18 cellular contexts compared by ENCODE assay signal in the genomic region with DNA sequence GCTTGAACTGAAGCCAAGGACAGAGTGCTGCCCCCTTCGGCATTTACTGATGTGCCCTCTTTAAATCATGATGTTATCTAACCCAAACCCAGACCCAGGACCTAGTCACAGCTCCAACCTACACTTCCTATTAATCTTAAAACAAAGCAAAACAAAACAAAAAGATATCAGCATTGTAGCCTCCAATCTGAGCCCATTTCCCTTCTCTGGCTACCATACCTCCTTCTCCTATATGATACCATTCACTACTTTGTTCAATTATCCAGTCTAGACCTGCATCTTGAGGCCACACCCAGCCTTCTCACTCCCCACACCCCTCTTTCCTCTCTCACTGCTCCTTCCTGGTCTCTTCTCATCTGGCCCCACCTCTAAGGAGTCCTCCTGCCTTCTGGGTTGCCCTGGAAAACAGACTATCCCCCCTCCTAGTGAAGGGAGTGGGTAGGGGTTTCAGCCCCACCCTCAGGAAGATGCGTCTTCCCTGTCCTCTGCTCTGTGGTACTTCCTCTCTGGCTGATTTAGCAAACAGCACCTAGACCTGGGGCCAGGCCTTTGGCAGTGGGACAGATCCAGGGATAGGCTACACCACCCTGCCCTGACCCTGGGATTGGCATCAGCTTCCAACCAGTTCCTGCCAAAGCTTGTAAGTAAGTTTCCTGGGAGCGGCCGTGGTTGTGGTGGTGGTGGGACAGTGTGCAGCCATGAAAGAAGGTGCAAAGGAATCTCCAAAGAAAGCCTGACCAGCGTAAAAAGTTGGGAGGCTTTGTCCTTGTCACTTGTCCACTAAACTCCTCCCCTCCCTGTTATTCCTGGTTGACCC. TPM values are rescaled to one million over a fixed set of nuclear protein-coding genes. Genes with fewer than 3 reads are reported as not detected.
DNase-seq lines count a peak whose midpoint lies in the region; ATAC-seq, FAIRE-seq and TF ChIP-seq lines count a peak whose summit lies in the region.
"Had no signal": no experiment of that assay in that cellular context is flagged by ENCODE, and none has a peak within 500 bp of the region (broad histone marks: within the 10 kb centered on the region; RNA-seq: fewer than 3 reads in every experiment).

No MANE protein-coding gene starts in this region.

- peak overlapping the region; percentile 18 for H3K27ac ChIP-seq in HepG2 (ENCODE audit: extremely low read length, insufficient read depth, low read length)
- H3K27ac ChIP-seq in thyroid gland, result peak overlapping the region in 2 of 3 donors; percentile 10 to 52
- H3K27ac ChIP-seq: hepatocyte, ovary, PC-9 had no signal

- H3K9me3 ChIP-seq in HepG2 (ENCODE audit: low read length), result no peaks in the 10 kb centered on the region
- H3K9me3 ChIP-seq in thyroid gland, result no peaks in the 10 kb centered on the region
- H3K9me3 ChIP-seq: ovary had no signal

- no peak for DNase-seq in activated naive CD4-positive, alpha-beta T cell treated with anti-CD3 and anti-CD28 coated beads for 36 hours
- DNase-seq in HepG2 (ENCODE audit: low spot score), result no peak
- no peak for DNase-seq in thyroid gland
- no peak for DNase-seq in globus pallidus (ENCODE audit: low spot score)
- no peak for DNase-seq in nephron progenitor cell
- no peak for DNase-seq in HPDE6-E6E7 (ENCODE audit: extremely low spot score)
- DNase-seq: activated CD4-positive, alpha-beta T cell treated with anti-CD3 and anti-CD28 coated beads, Interleukin-2, amount 50 U/mL, for 1 hour; central memory CD4-positive, alpha-beta T cell; DMS79 treated with DMSO at 0.1 percent for 48 hours; H7; Karpas-422; NCI-H1694 treated with DMSO at 0.1 percent for 48 hours; NCI-H510A; ovary; PC-9 had no signal

- CTCF ChIA-PET in activated naive CD4-positive, alpha-beta T cell treated with anti-CD3 and anti-CD28 coated beads for 36 hours (lab: Charles Lee), result interaction anchor here (1.3 to 8.5 kb wide), 3 partner anchors 16 to 122 kb away, joined by 4 to 111 read pairs (median 5); partner anchors contain the start of genes ADCY4 and TINF2
- CTCF ChIA-PET in HepG2 (lab: Yijun Ruan, JAX; ENCODE audit: low intra/inter-chr PET ratio, low total read pairs), result no interaction called here

- POLR2A ChIA-PET in HepG2 (lab: Yijun Ruan, JAX), result interaction anchor here (1.4 to 9.3 kb wide), 4 partner anchors 7 to 72 kb away, joined by 11 to 213 read pairs (median 41); partner anchors contain the start of genes CIDEB, DHRS1, NOP9 and RABGGTA

- H3K4me1 ChIP-seq in HepG2 (ENCODE audit: insufficient read depth, low read length) (peaks cover 46% of the 10 kb centered on the region), thyroid gland (peaks cover 18 to 63% of the 10 kb centered on the region in 2 donors)

- no peak overlapping the region for H2AFZ ChIP-seq in HepG2 (ENCODE audit: low read length)
- H2AFZ ChIP-seq: hepatocyte, PC-9 had no signal

- peaks cover 63% of the 10 kb centered on the region for H3K4me1 Mint-ChIP-seq in activated naive CD4-positive, alpha-beta T cell treated with anti-CD3 and anti-CD28 coated beads, Interleukin-2, amount 50 U/mL, for 24 hours
- peaks cover 62% of the 10 kb centered on the region for H3K4me1 Mint-ChIP-seq in activated naive CD4-positive, alpha-beta T cell treated with anti-CD3 and anti-CD28 coated beads for 36 hours (ENCODE audit: low read depth)
- peaks cover 46% of the 10 kb centered on the region for H3K4me1 Mint-ChIP-seq in activated T-helper 17 cell treated with anti-CD3 and anti-CD28 coated beads, Interleukin-2, amount 50 U/mL, for 72 hours
- H3K4me1 Mint-ChIP-seq in nephron progenitor cell, result peaks cover 17% of the 10 kb centered on the region

- H3K27me3 ChIP-seq in HepG2 (ENCODE audit: control insufficient read depth in 1 of 2, insufficient read depth in 2 of 2, low read length in 2 of 2) (peaks cover 4 to 29% of the 10 kb centered on the region in 2 experiments; a peak in 3 of 5 replicates), thyroid gland (no peaks in the 10 kb centered on the region)
- H3K27me3 ChIP-seq: ovary had no signal

- in situ Hi-C loops in HepG2 (cut with HindIII; ENCODE audit: extremely low pct_ligation_motif_present, low pct_unique_long_range_greater_than_20kb), result no loop called here

- H3K36me3 ChIP-seq in HepG2 (replicated peaks in 1 of 2; ENCODE audit: control insufficient read depth in 1 of 2, insufficient read depth in 2 of 2, low read length in 2 of 2), result 0 out of 5 replicates have a peak, but pooled peaks cover 0 to 1% of the 10 kb centered on the region in 2 experiments
- H3K36me3 ChIP-seq in thyroid gland, result no peaks in the 10 kb centered on the region
- H3K36me3 ChIP-seq: ovary had no signal

- H3K9me3 Mint-ChIP-seq in activated naive CD4-positive, alpha-beta T cell treated with anti-CD3 and anti-CD28 coated beads, Interleukin-2, amount 50 U/mL, for 24 hours, result no peaks in the 10 kb centered on the region
- H3K9me3 Mint-ChIP-seq in activated naive CD4-positive, alpha-beta T cell treated with anti-CD3 and anti-CD28 coated beads for 36 hours, result no peaks in the 10 kb centered on the region
- no peaks in the 10 kb centered on the region for H3K9me3 Mint-ChIP-seq in activated T-helper 17 cell treated with anti-CD3 and anti-CD28 coated beads, Interleukin-2, amount 50 U/mL, for 72 hours
- no peaks in the 10 kb centered on the region for H3K9me3 Mint-ChIP-seq in nephron progenitor cell

- TSS peak; percentile 32 for BruUV-seq in HepG2 (replicated peaks; lab: Mats Ljungman, UMichigan)

- TF ChIP-seq EP300 in HepG2 (IDR thresholded peaks at IDR 0.05; ENCODE audit: low read depth in 2 of 2, low read length in 2 of 2) (no peak), HepG2 (CRISPR knock-in tag; IDR thresholded peaks at IDR 0.05; ENCODE audit: borderline replicate concordance) (no peak)

- peak; percentile 42 for FAIRE-seq in HepG2 (lab: Jason Lieb, UNC)

- WGBS in HepG2 (ENCODE audit: low lambda C conversion rate), result 83% methylated on average over 5 of the region's 5 CpGs
- WGBS in thyroid gland, 2 donors, result 78 to 81% methylated on average over 5 of the region's 5 CpGs

- intact Hi-C loops in activated naive CD4-positive, alpha-beta T cell treated with anti-CD3 and anti-CD28 coated beads for 36 hours (cut with micrococcal nuclease), result no loop called here
- intact Hi-C loops in HepG2 (cut with micrococcal nuclease; ENCODE audit: unreplicated experiment), result no loop called here
- intact Hi-C loops in thyroid gland (cut with DNase I), result no loop called here

- TF ChIP-seq CTCF in HepG2 (CRISPR knock-in tag; IDR thresholded peaks at IDR 0.05) (no peak), thyroid gland (IDR thresholded peaks at IDR 0.05) (no peak), nephron progenitor cell (IDR thresholded peaks at IDR 0.05) (no peak)

- H4K20me1 ChIP-seq in HepG2 (ENCODE audit: insufficient read depth, low read length), result no peaks in the 10 kb centered on the region

- no peak for TF ChIP-seq RAD21 in HepG2 (CRISPR knock-in tag; IDR thresholded peaks at IDR 0.05)

- no peak overlapping the region for H3K9ac ChIP-seq in HepG2 (ENCODE audit: insufficient read depth, low read depth, low read length)

- TF ChIP-seq POLR2A in HepG2 (IDR thresholded peaks at IDR 0.05; ENCODE audit: insufficient read depth in 1 of 2, low read depth in 2 of 2, low read length in 2 of 2) (no peak; a peak in 1 of 4 replicates), thyroid gland (IDR thresholded peaks at IDR 0.05) (no peak)

- H3K27ac Mint-ChIP-seq in activated naive CD4-positive, alpha-beta T cell treated with anti-CD3 and anti-CD28 coated beads, Interleukin-2, amount 50 U/mL, for 24 hours, result peak overlapping the region; percentile 84
- H3K27ac Mint-ChIP-seq in activated naive CD4-positive, alpha-beta T cell treated with anti-CD3 and anti-CD28 coated beads for 36 hours, result no peak overlapping the region
- H3K27ac Mint-ChIP-seq in activated T-helper 17 cell treated with anti-CD3 and anti-CD28 coated beads, Interleukin-2, amount 50 U/mL, for 72 hours, result peak overlapping the region; percentile 86
- H3K27ac Mint-ChIP-seq in nephron progenitor cell, result no peak overlapping the region

- H3K4me2 ChIP-seq in HepG2 (ENCODE audit: low read depth, low read length), result peak overlapping the region; percentile 89
- H3K4me2 ChIP-seq: hepatocyte, PC-9 had no signal

- no peaks in the 10 kb centered on the region for H3K79me2 ChIP-seq in HepG2 (ENCODE audit: insufficient read depth, low read length)
- H3K79me2 ChIP-seq: hepatocyte had no signal

- ATAC-seq in activated T-helper 17 cell treated with anti-CD3 and anti-CD28 coated beads, Interleukin-2, amount 50 U/mL, for 72 hours (replicated peaks), result no peak
- peak; percentile 6 for ATAC-seq in HepG2

- peak overlapping the region in 1 of 3 experiments; percentile 73; a peak in 1 of 6 replicates for H3K4me3 ChIP-seq in HepG2 (replicated peaks in 1 of 3; ENCODE audit: insufficient read depth in 1 of 3, low read depth in 2 of 3, low read length in 3 of 3)
- no peak overlapping the region for H3K4me3 ChIP-seq in thyroid gland (replicated peaks in 1 of 3)
- H3K4me3 ChIP-seq: hepatocyte, ovary, PC-9 had no signal

- H3K27me3 Mint-ChIP-seq in activated naive CD4-positive, alpha-beta T cell treated with anti-CD3 and anti-CD28 coated beads, Interleukin-2, amount 50 U/mL, for 24 hours, result no peaks in the 10 kb centered on the region
- no peaks in the 10 kb centered on the region for H3K27me3 Mint-ChIP-seq in activated naive CD4-positive, alpha-beta T cell treated with anti-CD3 and anti-CD28 coated beads for 36 hours (ENCODE audit: low read depth)
- peaks cover 4% of the 10 kb centered on the region for H3K27me3 Mint-ChIP-seq in activated T-helper 17 cell treated with anti-CD3 and anti-CD28 coated beads, Interleukin-2, amount 50 U/mL, for 72 hours
- peaks cover 36% of the 10 kb centered on the region for H3K27me3 Mint-ChIP-seq in nephron progenitor cell (ENCODE audit: low read depth, poor library complexity)

- peak overlapping the region; percentile 34 for H3K4me3 Mint-ChIP-seq in activated naive CD4-positive, alpha-beta T cell treated with anti-CD3 and anti-CD28 coated beads, Interleukin-2, amount 50 U/mL, for 24 hours
- no peak overlapping the region for H3K4me3 Mint-ChIP-seq in activated naive CD4-positive, alpha-beta T cell treated with anti-CD3 and anti-CD28 coated beads for 36 hours
- peak overlapping the region; percentile 87 for H3K4me3 Mint-ChIP-seq in activated T-helper 17 cell treated with anti-CD3 and anti-CD28 coated beads, Interleukin-2, amount 50 U/mL, for 72 hours
- no peak overlapping the region for H3K4me3 Mint-ChIP-seq in nephron progenitor cell

- H3K36me3 Mint-ChIP-seq in activated naive CD4-positive, alpha-beta T cell treated with anti-CD3 and anti-CD28 coated beads, Interleukin-2, amount 50 U/mL, for 24 hours, result peaks cover 3% of the 10 kb centered on the region
- H3K36me3 Mint-ChIP-seq in activated naive CD4-positive, alpha-beta T cell treated with anti-CD3 and anti-CD28 coated beads for 36 hours (ENCODE audit: low read depth), result peaks cover 8% of the 10 kb centered on the region
- H3K36me3 Mint-ChIP-seq in activated T-helper 17 cell treated with anti-CD3 and anti-CD28 coated beads, Interleukin-2, amount 50 U/mL, for 72 hours (ENCODE audit: low read depth), result peaks cover under 1% of the 10 kb centered on the region
- H3K36me3 Mint-ChIP-seq in nephron progenitor cell (ENCODE audit: low read depth), result peaks cover 8% of the 10 kb centered on the region

RNA-seq across cellular contexts. Expression of gene LTB4R, which starts 3.3 kb away (rescaled TPM):
- total RNA-seq in activated naive CD4-positive, alpha-beta T cell treated with anti-CD3 and anti-CD28 coated beads for 36 hours, result 10 to 100 TPM; 10.6 to 11.4 TPM
- 10 to 100 TPM; 11.6 to 21.4 TPM for total RNA-seq in activated T-helper 17 cell treated with anti-CD3 and anti-CD28 coated beads, Interleukin-2, amount 50 U/mL, for 72 hours
- 1.00 and 3.2 TPM in 2 replicates for total RNA-seq in HepG2 (2016; rRNA removed; fragmentation: Illumina TruSeq; extraction: Trizol)
- 0.40 and 0.53 TPM in 2 replicates for total RNA-seq in HepG2 (2016; cell fraction: cytosol; rRNA removed; fragmentation: Illumina TruSeq; extraction: Trizol; ENCODE audit: low read depth)
- 0.25 and 2.9 TPM in 2 replicates for total RNA-seq in HepG2 (2016; cell fraction: insoluble cytoplasmic fraction; rRNA removed; fragmentation: Illumina TruSeq; extraction: Trizol)
- total RNA-seq in HepG2 (2016; cell fraction: membrane; rRNA removed; fragmentation: Illumina TruSeq; extraction: Trizol), result 0.55 and 0.59 TPM in 2 replicates
- 4.9 and 6.3 TPM in 2 replicates for total RNA-seq in HepG2 (2016; cell fraction: nucleus; rRNA removed; fragmentation: Illumina TruSeq; extraction: Trizol)
- polyA plus RNA-seq in HepG2 (2011; rRNA removed), result 8.2 and 12.4 TPM in 2 replicates
- 1.2 and 1.9 TPM in 2 replicates for polyA plus RNA-seq in HepG2 (2011; cell fraction: cytosol; rRNA removed)
- 89.0 and 109 TPM in 2 replicates for polyA plus RNA-seq in HepG2 (2011; cell fraction: nucleus; rRNA removed)
- 9.0 and 9.1 TPM in 2 replicates for polyA plus RNA-seq in HepG2 (2012)
- 0.10 and 0.24 TPM in 2 replicates for polyA plus RNA-seq in HepG2 (2016; cell fraction: cytosol; fragmentation: Illumina TruSeq; extraction: Trizol; ENCODE audit: low read depth)
- polyA plus RNA-seq in HepG2 (2016; cell fraction: insoluble cytoplasmic fraction; fragmentation: Illumina TruSeq; extraction: Trizol; ENCODE audit: low read depth), result 0.76 and 0.87 TPM in 2 replicates
- 0.37 and 0.90 TPM in 2 replicates for polyA plus RNA-seq in HepG2 (2016; cell fraction: membrane; fragmentation: Illumina TruSeq; extraction: Trizol; ENCODE audit: low read depth)
- polyA plus RNA-seq in HepG2 (2016; cell fraction: nucleus; fragmentation: Illumina TruSeq; extraction: Trizol; ENCODE audit: insufficient read depth, low read depth), result 22.4 and 23.6 TPM in 2 replicates
- 13.2 and 32.8 TPM in 2 replicates for polyA minus RNA-seq in HepG2 (2011; rRNA and poly(A)+ RNA removed; ENCODE audit: low replicate concordance)
- polyA minus RNA-seq in HepG2 (2011; cell fraction: cytosol; rRNA and poly(A)+ RNA removed), result 0.30 and 1.5 TPM in 2 replicates
- 17.3 and 18.9 TPM in 2 replicates for polyA minus RNA-seq in HepG2 (2011; cell fraction: nucleus; rRNA and poly(A)+ RNA removed)
- total RNA-seq in thyroid gland, result 1 to 10 TPM; 4.2 to 7.4 (median 4.3) TPM

RNA-seq across cellular contexts. Expression of gene LTB4R2, which starts 4.6 kb away (rescaled TPM):
- total RNA-seq in activated naive CD4-positive, alpha-beta T cell treated with anti-CD3 and anti-CD28 coated beads for 36 hours, result 10 to 100 TPM; 12.2 to 12.8 TPM
- 10 to 100 TPM in 1 of 2 donors, 1 to 10 TPM in 1; 8.7 to 13.5 TPM for total RNA-seq in activated T-helper 17 cell treated with anti-CD3 and anti-CD28 coated beads, Interleukin-2, amount 50 U/mL, for 72 hours
- total RNA-seq in HepG2 (2016; rRNA removed; fragmentation: Illumina TruSeq; extraction: Trizol) (1.4 and 6.9 TPM in 2 replicates), thyroid gland (10 to 100 TPM in 2 of 4 donors, 1 to 10 TPM in 2; 6.8 to 18.5 (median 10.9) TPM)
- 0.40 and 0.44 TPM in 2 replicates for total RNA-seq in HepG2 (2016; cell fraction: cytosol; rRNA removed; fragmentation: Illumina TruSeq; extraction: Trizol; ENCODE audit: low read depth)
- total RNA-seq in HepG2 (2016; cell fraction: insoluble cytoplasmic fraction; rRNA removed; fragmentation: Illumina TruSeq; extraction: Trizol), result 1.7 and 7.1 TPM in 2 replicates
- total RNA-seq in HepG2 (2016; cell fraction: membrane; rRNA removed; fragmentation: Illumina TruSeq; extraction: Trizol), result 0.93 and 1.2 TPM in 2 replicates
- 10.5 and 12.4 TPM in 2 replicates for total RNA-seq in HepG2 (2016; cell fraction: nucleus; rRNA removed; fragmentation: Illumina TruSeq; extraction: Trizol)
- 3.9 and 6.1 TPM in 2 replicates for polyA plus RNA-seq in HepG2 (2011; rRNA removed)
- 0.65 and 1.5 TPM in 2 replicates for polyA plus RNA-seq in HepG2 (2011; cell fraction: cytosol; rRNA removed)
- 94.5 and 110 TPM in 2 replicates for polyA plus RNA-seq in HepG2 (2011; cell fraction: nucleus; rRNA removed)
- 4.0 and 7.4 TPM in 2 replicates for polyA plus RNA-seq in HepG2 (2012)
- 0.31 and 0.36 TPM in 2 replicates for polyA plus RNA-seq in HepG2 (2016; cell fraction: cytosol; fragmentation: Illumina TruSeq; extraction: Trizol; ENCODE audit: low read depth)
- 1.1 and 1.5 TPM in 2 replicates for polyA plus RNA-seq in HepG2 (2016; cell fraction: insoluble cytoplasmic fraction; fragmentation: Illumina TruSeq; extraction: Trizol; ENCODE audit: low read depth)
- polyA plus RNA-seq in HepG2 (2016; cell fraction: membrane; fragmentation: Illumina TruSeq; extraction: Trizol; ENCODE audit: low read depth), result 0.33 and 0.39 TPM in 2 replicates
- 19.7 and 20.2 TPM in 2 replicates for polyA plus RNA-seq in HepG2 (2016; cell fraction: nucleus; fragmentation: Illumina TruSeq; extraction: Trizol; ENCODE audit: insufficient read depth, low read depth)
- 7.7 and 12.0 TPM in 2 replicates for polyA minus RNA-seq in HepG2 (2011; rRNA and poly(A)+ RNA removed; ENCODE audit: low replicate concordance)
- polyA minus RNA-seq in HepG2 (2011; cell fraction: cytosol; rRNA and poly(A)+ RNA removed), result 1.2 TPM in 2 replicates
- 40.7 and 44.3 TPM in 2 replicates for polyA minus RNA-seq in HepG2 (2011; cell fraction: nucleus; rRNA and poly(A)+ RNA removed)

RNA-seq across cellular contexts. Expression of gene CIDEB, which starts 6.8 kb away (rescaled TPM):
- total RNA-seq in activated naive CD4-positive, alpha-beta T cell treated with anti-CD3 and anti-CD28 coated beads for 36 hours, result 10 to 100 TPM; 10.9 to 15.1 TPM
- total RNA-seq in activated T-helper 17 cell treated with anti-CD3 and anti-CD28 coated beads, Interleukin-2, amount 50 U/mL, for 72 hours, result 10 to 100 TPM; 14.9 to 28.1 TPM
- total RNA-seq in HepG2 (2016; rRNA removed; fragmentation: Illumina TruSeq; extraction: Trizol) (22.4 and 35.8 TPM in 2 replicates), thyroid gland (10 to 100 TPM in 1 of 4 donors, 1 to 10 TPM in 3; 4.6 to 13.0 (median 9.5) TPM)
- 7.4 and 8.6 TPM in 2 replicates for total RNA-seq in HepG2 (2016; cell fraction: cytosol; rRNA removed; fragmentation: Illumina TruSeq; extraction: Trizol; ENCODE audit: low read depth)
- 25.0 and 33.5 TPM in 2 replicates for total RNA-seq in HepG2 (2016; cell fraction: insoluble cytoplasmic fraction; rRNA removed; fragmentation: Illumina TruSeq; extraction: Trizol)
- 10.2 and 11.5 TPM in 2 replicates for total RNA-seq in HepG2 (2016; cell fraction: membrane; rRNA removed; fragmentation: Illumina TruSeq; extraction: Trizol)
- total RNA-seq in HepG2 (2016; cell fraction: nucleus; rRNA removed; fragmentation: Illumina TruSeq; extraction: Trizol), result 35.1 and 36.7 TPM in 2 replicates
- 110 and 143 TPM in 2 replicates for polyA plus RNA-seq in HepG2 (2011; rRNA removed)
- polyA plus RNA-seq in HepG2 (2011; cell fraction: cytosol; rRNA removed), result 88.2 and 112 TPM in 2 replicates
- 47.6 and 66.7 TPM in 2 replicates for polyA plus RNA-seq in HepG2 (2011; cell fraction: nucleus; rRNA removed)
- polyA plus RNA-seq in HepG2 (2012), result 94.8 and 120 TPM in 2 replicates
- polyA plus RNA-seq in HepG2 (2016; cell fraction: cytosol; fragmentation: Illumina TruSeq; extraction: Trizol; ENCODE audit: low read depth), result 15.9 and 18.8 TPM in 2 replicates
- 56.4 and 59.4 TPM in 2 replicates for polyA plus RNA-seq in HepG2 (2016; cell fraction: insoluble cytoplasmic fraction; fragmentation: Illumina TruSeq; extraction: Trizol; ENCODE audit: low read depth)
- 21.0 and 22.1 TPM in 2 replicates for polyA plus RNA-seq in HepG2 (2016; cell fraction: membrane; fragmentation: Illumina TruSeq; extraction: Trizol; ENCODE audit: low read depth)
- polyA plus RNA-seq in HepG2 (2016; cell fraction: nucleus; fragmentation: Illumina TruSeq; extraction: Trizol; ENCODE audit: insufficient read depth, low read depth), result 101 TPM in 2 replicates
- polyA minus RNA-seq in HepG2 (2011; rRNA and poly(A)+ RNA removed; ENCODE audit: low replicate concordance), result 15.9 and 85.1 TPM in 2 replicates
- polyA minus RNA-seq in HepG2 (2011; cell fraction: cytosol; rRNA and poly(A)+ RNA removed), result 34.0 and 49.4 TPM in 2 replicates
- 21.4 and 33.2 TPM in 2 replicates for polyA minus RNA-seq in HepG2 (2011; cell fraction: nucleus; rRNA and poly(A)+ RNA removed)
- total RNA-seq: PC-9 had no signal

RNA-seq across cellular contexts. Expression of gene NOP9, which starts 14.9 kb away (rescaled TPM):
- 10 to 100 TPM; 24.8 to 26.4 TPM for total RNA-seq in activated naive CD4-positive, alpha-beta T cell treated with anti-CD3 and anti-CD28 coated beads for 36 hours
- total RNA-seq in activated T-helper 17 cell treated with anti-CD3 and anti-CD28 coated beads, Interleukin-2, amount 50 U/mL, for 72 hours, result 10 to 100 TPM; 21.2 to 42.2 TPM
- total RNA-seq in HepG2 (2016; rRNA removed; fragmentation: Illumina TruSeq; extraction: Trizol) (61.6 and 64.5 TPM in 2 replicates), thyroid gland (10 to 100 TPM; 16.4 to 22.3 (median 20.7) TPM)
- total RNA-seq in HepG2 (2016; cell fraction: cytosol; rRNA removed; fragmentation: Illumina TruSeq; extraction: Trizol; ENCODE audit: low read depth), result 2.7 and 3.4 TPM in 2 replicates
- 58.5 and 62.7 TPM in 2 replicates for total RNA-seq in HepG2 (2016; cell fraction: insoluble cytoplasmic fraction; rRNA removed; fragmentation: Illumina TruSeq; extraction: Trizol)
- 11.3 and 12.5 TPM in 2 replicates for total RNA-seq in HepG2 (2016; cell fraction: membrane; rRNA removed; fragmentation: Illumina TruSeq; extraction: Trizol)
- 38.6 and 43.3 TPM in 2 replicates for total RNA-seq in HepG2 (2016; cell fraction: nucleus; rRNA removed; fragmentation: Illumina TruSeq; extraction: Trizol)
- 24.5 and 33.8 TPM in 2 replicates for polyA plus RNA-seq in HepG2 (2011; rRNA removed)
- 19.8 and 21.2 TPM in 2 replicates for polyA plus RNA-seq in HepG2 (2011; cell fraction: cytosol; rRNA removed)
- 82.1 and 94.5 TPM in 2 replicates for polyA plus RNA-seq in HepG2 (2011; cell fraction: nucleus; rRNA removed)
- 28.7 and 29.6 TPM in 2 replicates for polyA plus RNA-seq in HepG2 (2012)
- polyA plus RNA-seq in HepG2 (2016; cell fraction: cytosol; fragmentation: Illumina TruSeq; extraction: Trizol; ENCODE audit: low read depth), result 1.9 and 2.1 TPM in 2 replicates
- polyA plus RNA-seq in HepG2 (2016; cell fraction: insoluble cytoplasmic fraction; fragmentation: Illumina TruSeq; extraction: Trizol; ENCODE audit: low read depth), result 38.5 and 40.4 TPM in 2 replicates
- polyA plus RNA-seq in HepG2 (2016; cell fraction: membrane; fragmentation: Illumina TruSeq; extraction: Trizol; ENCODE audit: low read depth), result 3.8 and 5.1 TPM in 2 replicates
- polyA plus RNA-seq in HepG2 (2016; cell fraction: nucleus; fragmentation: Illumina TruSeq; extraction: Trizol; ENCODE audit: insufficient read depth, low read depth), result 39.2 and 41.4 TPM in 2 replicates
- 80.1 and 104 TPM in 2 replicates for polyA minus RNA-seq in HepG2 (2011; rRNA and poly(A)+ RNA removed; ENCODE audit: low replicate concordance)
- polyA minus RNA-seq in HepG2 (2011; cell fraction: cytosol; rRNA and poly(A)+ RNA removed), result 32.3 and 42.1 TPM in 2 replicates
- 65.5 and 77.8 TPM in 2 replicates for polyA minus RNA-seq in HepG2 (2011; cell fraction: nucleus; rRNA and poly(A)+ RNA removed)

RNA-seq across cellular contexts. Expression of gene DHRS1, which starts 15.0 kb away (rescaled TPM):
- total RNA-seq in activated naive CD4-positive, alpha-beta T cell treated with anti-CD3 and anti-CD28 coated beads for 36 hours, result 10 to 100 TPM; 11.8 to 13.8 TPM
- 10 to 100 TPM; 12.6 to 14.2 TPM for total RNA-seq in activated T-helper 17 cell treated with anti-CD3 and anti-CD28 coated beads, Interleukin-2, amount 50 U/mL, for 72 hours
- total RNA-seq in HepG2 (2016; rRNA removed; fragmentation: Illumina TruSeq; extraction: Trizol) (46.3 and 60.8 TPM in 2 replicates), thyroid gland (10 to 100 TPM; 35.2 to 59.3 (median 38.3) TPM)
- total RNA-seq in HepG2 (2016; cell fraction: cytosol; rRNA removed; fragmentation: Illumina TruSeq; extraction: Trizol; ENCODE audit: low read depth), result 11.6 and 11.9 TPM in 2 replicates
- 42.0 and 55.8 TPM in 2 replicates for total RNA-seq in HepG2 (2016; cell fraction: insoluble cytoplasmic fraction; rRNA removed; fragmentation: Illumina TruSeq; extraction: Trizol)
- total RNA-seq in HepG2 (2016; cell fraction: membrane; rRNA removed; fragmentation: Illumina TruSeq; extraction: Trizol), result 12.0 and 12.3 TPM in 2 replicates
- total RNA-seq in HepG2 (2016; cell fraction: nucleus; rRNA removed; fragmentation: Illumina TruSeq; extraction: Trizol), result 49.1 and 52.1 TPM in 2 replicates
- polyA plus RNA-seq in HepG2 (2011; rRNA removed), result 49.8 and 52.2 TPM in 2 replicates
- polyA plus RNA-seq in HepG2 (2011; cell fraction: cytosol; rRNA removed), result 67.8 and 85.2 TPM in 2 replicates
- 332 and 353 TPM in 2 replicates for polyA plus RNA-seq in HepG2 (2011; cell fraction: nucleus; rRNA removed)
- polyA plus RNA-seq in HepG2 (2012), result 61.8 and 63.4 TPM in 2 replicates
- polyA plus RNA-seq in HepG2 (2016; cell fraction: cytosol; fragmentation: Illumina TruSeq; extraction: Trizol; ENCODE audit: low read depth), result 5.3 and 7.0 TPM in 2 replicates
- 57.6 and 62.6 TPM in 2 replicates for polyA plus RNA-seq in HepG2 (2016; cell fraction: insoluble cytoplasmic fraction; fragmentation: Illumina TruSeq; extraction: Trizol; ENCODE audit: low read depth)
- 8.9 and 12.3 TPM in 2 replicates for polyA plus RNA-seq in HepG2 (2016; cell fraction: membrane; fragmentation: Illumina TruSeq; extraction: Trizol; ENCODE audit: low read depth)
- polyA plus RNA-seq in HepG2 (2016; cell fraction: nucleus; fragmentation: Illumina TruSeq; extraction: Trizol; ENCODE audit: insufficient read depth, low read depth), result 109 and 114 TPM in 2 replicates
- polyA minus RNA-seq in HepG2 (2011; rRNA and poly(A)+ RNA removed; ENCODE audit: low replicate concordance), result 61.8 and 172 TPM in 2 replicates
- 39.8 and 45.8 TPM in 2 replicates for polyA minus RNA-seq in HepG2 (2011; cell fraction: cytosol; rRNA and poly(A)+ RNA removed)
- 57.2 and 59.4 TPM in 2 replicates for polyA minus RNA-seq in HepG2 (2011; cell fraction: nucleus; rRNA and poly(A)+ RNA removed)

Comparison
In these comparisons a context has a peak if more than half of its experiments do, and no peak if none do; other contexts are left out.
1. H3K27ac Mint-ChIP-seq: peak in activated naive CD4-positive, alpha-beta T cell treated with anti-CD3 and anti-CD28 coated beads, Interleukin-2, amount 50 U/mL, for 24 hours (single experiment) and activated T-helper 17 cell treated with anti-CD3 and anti-CD28 coated beads, Interleukin-2, amount 50 U/mL, for 72 hours (single experiment); none in activated naive CD4-positive, alpha-beta T cell treated with anti-CD3 and anti-CD28 coated beads for 36 hours (single experiment) and nephron progenitor cell (single experiment).
2. H3K4me3 Mint-ChIP-seq: peak in activated naive CD4-positive, alpha-beta T cell treated with anti-CD3 and anti-CD28 coated beads, Interleukin-2, amount 50 U/mL, for 24 hours (single experiment) and activated T-helper 17 cell treated with anti-CD3 and anti-CD28 coated beads, Interleukin-2, amount 50 U/mL, for 72 hours (single experiment); none in activated naive CD4-positive, alpha-beta T cell treated with anti-CD3 and anti-CD28 coated beads for 36 hours (single experiment) and nephron progenitor cell (single experiment).